In the genomic region with DNA sequence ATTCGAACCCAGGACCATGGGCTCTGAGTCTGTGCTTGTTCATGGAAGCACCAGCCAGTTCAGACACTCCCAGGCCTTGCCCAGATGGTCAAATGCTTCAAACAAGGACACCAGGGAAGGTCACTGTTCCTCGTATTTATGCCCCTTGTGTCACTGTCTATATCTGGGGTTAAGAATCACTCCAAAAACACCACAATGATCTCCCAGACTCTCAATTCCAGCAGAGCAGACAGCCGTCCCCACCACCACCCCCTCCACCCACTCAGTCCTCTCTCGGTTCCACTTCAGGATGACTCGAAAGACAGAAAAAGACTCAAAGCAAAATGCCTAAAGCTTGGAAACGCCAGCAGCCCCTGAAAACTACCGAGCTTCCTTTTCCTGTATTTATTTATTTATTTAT, we compare ENCODE assay signal across 19 cellular contexts.
DNase-seq lines count a peak whose midpoint lies in the region; ATAC-seq and TF ChIP-seq lines count a peak whose summit lies in the region.
"Had no signal": no experiment of that assay in that cellular context is flagged by ENCODE, and none has a peak within 500 bp of the region (broad histone marks: within the 10 kb centered on the region; RNA-seq: fewer than 3 reads in every experiment).

No MANE protein-coding gene starts in this region.

- no peaks in the 10 kb centered on the region for H3K27me3 ChIP-seq in BLaER1
- no peaks in the 10 kb centered on the region for H3K27me3 ChIP-seq in body of pancreas
- H3K27me3 ChIP-seq in ovary = no peaks in the 10 kb centered on the region
- no peaks in the 10 kb centered on the region for H3K27me3 ChIP-seq in esophagus squamous epithelium

- H3K4me1 ChIP-seq in BLaER1 = peaks cover 67% of the 10 kb centered on the region
- peaks cover 83% of the 10 kb centered on the region for H3K4me1 ChIP-seq in body of pancreas
- H3K4me1 ChIP-seq in ovary (ENCODE audit: insufficient read depth) = peaks cover 32% of the 10 kb centered on the region
- H3K4me1 ChIP-seq in esophagus squamous epithelium = peaks cover 0 to 11% (median 3%) of the 10 kb centered on the region in 3 donors

- no peak for TF ChIP-seq EP300 in ovary (IDR thresholded peaks at IDR 0.05)

- peak overlapping the region; percentile 43; the same call in 1 of the 2 replicates for H3K4me2 ChIP-seq in BLaER1
- H3K4me2 ChIP-seq: SK-N-SH had no signal

- TF ChIP-seq CTCF in GM12865 (IDR thresholded peaks at IDR 0.05; ENCODE audit: insufficient read depth, low read depth, low read length, missing control alignments) (no peak), body of pancreas (IDR thresholded peaks at IDR 0.05) (no peak), ovary (IDR thresholded peaks at IDR 0.05) (no peak), esophagus squamous epithelium (IDR thresholded peaks at IDR 0.05) (no peak)

- DNase-seq in GM12865 (ENCODE audit: low read depth) (peak; percentile 59), body of pancreas (no peak), ovary (no peak), COLO829 (ENCODE audit: low spot score) (no peak), NCI-H187 (lab: John Stamatoyannopoulos, UW) (no peak), HK-2 (ENCODE audit: unreplicated experiment) (no peak), esophagus squamous epithelium (lab: John Stamatoyannopoulos, UW) (no peak)
- DNase-seq: AML-193; CD8-positive, alpha-beta T cell; Karpas-422; MM.1S; NCI-H1105 treated with DMSO at 0.1 percent for 48 hours; NCI-H187 treated with DMSO at 0.1 percent for 48 hours; NCI-H2171; NCI-H446 treated with DMSO at 0.1 percent for 48 hours; NCI-H774; SK-N-SH had no signal

- peak overlapping the region; percentile 16; the same call in 1 of the 2 replicates for H3K27ac ChIP-seq in BLaER1
- peak overlapping the region; percentile 83 to 96 (median 92) for H3K27ac ChIP-seq in body of pancreas
- H3K27ac ChIP-seq in ovary = peak overlapping the region; percentile 5 to 84
- no peak overlapping the region for H3K27ac ChIP-seq in esophagus squamous epithelium

- no peak overlapping the region for H3K4me3 ChIP-seq in BLaER1
- no peak overlapping the region for H3K4me3 ChIP-seq in GM12865 (ENCODE audit: low read depth, low read length)
- no peak overlapping the region for H3K4me3 ChIP-seq in body of pancreas
- H3K4me3 ChIP-seq in ovary = no peak overlapping the region
- H3K4me3 ChIP-seq in esophagus squamous epithelium = no peak overlapping the region

- no peak for ATAC-seq in body of pancreas
- ATAC-seq: CD8-positive, alpha-beta T cell; HCT116 had no signal

- peaks cover 98% of the 10 kb centered on the region for H4K20me1 ChIP-seq in BLaER1

- intact Hi-C loops in body of pancreas (cut with DNase I) (no loop called here), ovary (cut with DNase I) (no loop called here), esophagus squamous epithelium (cut with DNase I) (no loop called here)

- WGBS in body of pancreas, 2 donors = 53 to 61% methylated on average over 7 of the region's 7 CpGs
- WGBS in ovary, 3 donors = 66 to 73% (median 71%) methylated on average over 7 of the region's 7 CpGs
- WGBS in esophagus squamous epithelium, 2 donors = 75 to 80% methylated on average over 6 to 7 of the region's 7 CpGs

- H3K9ac ChIP-seq in BLaER1 = no peak overlapping the region
- H3K9ac ChIP-seq: SK-N-SH had no signal

- no peak for TF ChIP-seq POLR2A in body of pancreas (IDR thresholded peaks at IDR 0.05)
- no peak for TF ChIP-seq POLR2A in ovary (IDR thresholded peaks at IDR 0.05)
- no peak for TF ChIP-seq POLR2A in esophagus squamous epithelium (IDR thresholded peaks at IDR 0.05)

- peaks cover 80% of the 10 kb centered on the region for H3K36me3 ChIP-seq in BLaER1
- H3K36me3 ChIP-seq in body of pancreas (replicated peaks in 1 of 2; ENCODE audit: insufficient read depth in 1 of 2, low read depth in 2 of 2) = no peaks in the 10 kb centered on the region
- no peaks in the 10 kb centered on the region for H3K36me3 ChIP-seq in ovary
- H3K36me3 ChIP-seq in esophagus squamous epithelium = no peaks in the 10 kb centered on the region

- peaks cover 4% of the 10 kb centered on the region; the same call in 1 of the 2 replicates for H3K9me3 ChIP-seq in BLaER1
- H3K9me3 ChIP-seq in body of pancreas = no peaks in the 10 kb centered on the region
- H3K9me3 ChIP-seq in ovary = no peaks in the 10 kb centered on the region
- no peaks in the 10 kb centered on the region for H3K9me3 ChIP-seq in esophagus squamous epithelium
- H3K9me3 ChIP-seq: SK-N-SH had no signal

Comparison
In these comparisons a context has a peak if more than half of its experiments do, and no peak if none do; other contexts are left out.
1. H3K27ac ChIP-seq: peak in BLaER1 (single experiment), body of pancreas (4 of 4) and ovary (2 of 2); none in esophagus squamous epithelium (0 of 4).